In the genomic region with DNA sequence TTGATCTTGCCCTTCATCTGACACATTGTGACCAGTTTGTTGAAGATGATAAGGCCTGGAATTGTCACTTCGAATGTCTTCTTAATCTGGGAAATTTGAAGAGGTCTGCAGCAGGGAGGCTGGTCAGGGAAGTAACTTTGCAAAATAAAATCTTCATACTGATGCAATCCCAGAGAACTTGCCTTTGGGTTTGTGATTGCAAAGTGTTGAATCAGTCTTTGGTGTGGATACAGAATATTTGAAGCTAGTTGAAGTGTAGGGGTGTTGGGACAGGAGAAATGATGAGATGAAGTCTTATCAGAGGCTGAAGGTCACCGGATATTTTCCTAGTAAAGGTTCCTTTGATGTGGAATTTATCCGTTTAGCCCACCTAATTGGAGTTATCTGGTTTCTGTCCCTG, we compare ENCODE assay signal across 1 cellular context. TPM values are rescaled to one million over a fixed set of nuclear protein-coding genes. Genes with fewer than 3 reads are reported as not detected.
"Had no signal": no experiment of that assay in that cellular context is flagged by ENCODE, and none has a peak within 500 bp of the region (broad histone marks: within the 10 kb centered on the region; RNA-seq: fewer than 3 reads in every experiment).

No MANE protein-coding gene starts in this region.

RNA-seq across cellular contexts. Expression of a gene that starts 42.8 kb away (rescaled TPM):
- total RNA-seq: left ventricle myocardium inferior had no signal
